8 cellular contexts compared by ENCODE assay signal in genomic region chr10:43436291-43437140, GRCh38. TPM values are rescaled to one million over a fixed set of nuclear protein-coding genes. Genes with fewer than 3 reads are reported as not detected.
DNase-seq lines count a peak whose midpoint lies in the region; ATAC-seq and TF ChIP-seq lines count a peak whose summit lies in the region.

ZNF487 (plus strand) TSS chr10:43437111; CDS start chr10:43475814, 38,703 bp downstream.

- no peaks in the 10 kb centered on the region for H3K27me3 ChIP-seq in HUES64 (ENCODE audit: insufficient read depth, low read length)

- H3K9ac ChIP-seq in HUES64 (ENCODE audit: low read depth, low read length) = peak within 1 kb of the TSS; percentile 94

- no peaks in the 10 kb centered on the region for H3K27me3 Mint-ChIP-seq in nephron (ENCODE audit: low read depth)

- peak; percentile 16 for TF ChIP-seq CTCF in fibroblast of pulmonary artery (IDR thresholded peaks at IDR 0.05; ENCODE audit: low read length, missing control alignments)
- peak in 1 of 3 experiments; percentile 12 for TF ChIP-seq CTCF in nephron (IDR thresholded peaks at IDR 0.05; ENCODE audit: unreplicated experiment in 3 of 3)

- no peaks in the 10 kb centered on the region for H3K9me3 Mint-ChIP-seq in nephron

- peak within 1 kb of the TSS; percentile 97 to 99 (median 98) for H3K27ac Mint-ChIP-seq in nephron

- H3K4me3 Mint-ChIP-seq in nephron = peak within 1 kb of the TSS; percentile 98 to 99 (median 98)

- H3K27ac ChIP-seq in HUES64 (ENCODE audit: low read depth, low read length) = peak within 1 kb of the TSS; percentile 97

- H3K4me1 ChIP-seq in HUES64 (ENCODE audit: insufficient read depth, low read length) = no peaks in the 10 kb centered on the region

- no peaks in the 10 kb centered on the region for H3K9me3 ChIP-seq in HUES64 (ENCODE audit: insufficient read depth, low read depth, low read length)

- no peaks in the 10 kb centered on the region for H3K36me3 ChIP-seq in HUES64 (ENCODE audit: insufficient read depth, low read length)

- peaks cover 12% of the 10 kb centered on the region for H3K4me1 Mint-ChIP-seq in nephron

- DNase-seq in DMS79 (lab: John Stamatoyannopoulos, UW) (peak; percentile 53), RPMI8226 (peak; percentile 89), fibroblast of pulmonary artery (ENCODE audit: low read depth) (peak; percentile 90)
- DNase-seq in activated effector memory CD4-positive, alpha-beta T cell treated with Interleukin-2 at 50 U/mL for 16 hours = peak; percentile 85
- peak; percentile 89 for DNase-seq in stimulated activated naive CD8-positive, alpha-beta T cell treated with anti-CD3 and anti-CD28 coated beads, Interleukin-15, Interleukin-2, amounts not matched to agents 100 U/mL and 50 U/mL, for 24 hours

- whole genome bisulfite sequencing in HUES64 = 5% methylated on average over 69 of the region's 69 CpGs

- peaks cover 3% of the 10 kb centered on the region for H3K36me3 Mint-ChIP-seq in nephron (ENCODE audit: low read depth)

- ATAC-seq in GM21526 (IDR thresholded peaks at IDR 0.05; ENCODE audit: low FRiP score, unreplicated experiment) = peak; percentile 94
- ATAC-seq in stimulated activated naive CD8-positive, alpha-beta T cell treated with anti-CD3 and anti-CD28 coated beads, Interleukin-15, Interleukin-2, amounts not matched to agents 100 U/mL and 50 U/mL, for 24 hours = peak; percentile 97

- H3K4me3 ChIP-seq in HUES64 (ENCODE audit: low read length) (peak within 1 kb of the TSS; percentile 91), fibroblast of pulmonary artery (replicated peaks; ENCODE audit: low read depth, low read length) (peak within 1 kb of the TSS; percentile 90)

RNA-seq across cellular contexts. Expression of gene ZNF487, which starts in this region (rescaled TPM):
- polyA plus RNA-seq in HUES64 (2013, experiment 1 of 2) = 1.7 TPM
- polyA plus RNA-seq in HUES64 (2013, experiment 2 of 2) = 2.5 TPM

Comparison
In these comparisons a context has a peak if more than half of its experiments do, and no peak if none do; other contexts are left out.
1. Peak in every context shown above with its lines: DNase-seq, ATAC-seq, H3K4me3 ChIP-seq and H3K27ac ChIP-seq.